Comparison of ENCODE assay signal across 8 cellular contexts in genomic region chr10:87861953-87862643, GRCh38. TPM values are rescaled to one million over a fixed set of nuclear protein-coding genes. Genes with fewer than 3 reads are reported as not detected.
DNase-seq lines count a peak whose midpoint lies in the region; ATAC-seq and TF ChIP-seq lines count a peak whose summit lies in the region.

No MANE protein-coding gene starts in this region.

- peak; percentile 52 for TF ChIP-seq EP300 in Ishikawa (IDR thresholded peaks at IDR 0.05; ENCODE audit: borderline replicate concordance)

- ATAC-seq in GM21526 (IDR thresholded peaks at IDR 0.05; ENCODE audit: low FRiP score, unreplicated experiment) (peak; percentile 50), omental fat pad (ENCODE audit: low FRiP score) (peak; percentile 87)

- peak overlapping the region; percentile 88 for H3K4me3 Mint-ChIP-seq in activated naive CD8-positive, alpha-beta T cell treated with anti-CD3 and anti-CD28 coated beads for 36 hours
- peak overlapping the region; percentile 96 for H3K4me3 Mint-ChIP-seq in glutamatergic neuron (ENCODE audit: unreplicated experiment)

- peak overlapping the region; percentile 92 for H3K27ac Mint-ChIP-seq in activated naive CD8-positive, alpha-beta T cell treated with anti-CD3 and anti-CD28 coated beads for 36 hours
- peak overlapping the region; percentile 93 for H3K27ac Mint-ChIP-seq in glutamatergic neuron (ENCODE audit: unreplicated experiment)

- peak overlapping the region; percentile 88 for H3K27ac ChIP-seq in temporal lobe (ENCODE audit: low read depth, low read length)

- peak; percentile 73 for DNase-seq in Daoy (ENCODE audit: low read depth)
- peak; percentile 97 for DNase-seq in SKM-1 (lab: John Stamatoyannopoulos, UW; ENCODE audit: unreplicated experiment)
- peak; percentile 93 for DNase-seq in activated naive CD8-positive, alpha-beta T cell treated with anti-CD3 and anti-CD28 coated beads for 36 hours
- peak; percentile 98 for DNase-seq in glutamatergic neuron
- peak; percentile 73 for DNase-seq in omental fat pad (ENCODE audit: low spot score)

- H3K4me1 Mint-ChIP-seq in activated naive CD8-positive, alpha-beta T cell treated with anti-CD3 and anti-CD28 coated beads for 36 hours, result peaks cover 28% of the 10 kb centered on the region
- H3K4me1 Mint-ChIP-seq in glutamatergic neuron (ENCODE audit: low read depth, unreplicated experiment), result peaks cover 12% of the 10 kb centered on the region

- peak; percentile 20; the same call in 1 of the 2 replicates for TF ChIP-seq RAD21 in Ishikawa (IDR thresholded peaks at IDR 0.05; ENCODE audit: low read depth)

- no peaks in the 10 kb centered on the region for H3K9me3 Mint-ChIP-seq in activated naive CD8-positive, alpha-beta T cell treated with anti-CD3 and anti-CD28 coated beads for 36 hours
- H3K9me3 Mint-ChIP-seq in glutamatergic neuron (ENCODE audit: unreplicated experiment), result peaks cover 23% of the 10 kb centered on the region

- H3K36me3 Mint-ChIP-seq in activated naive CD8-positive, alpha-beta T cell treated with anti-CD3 and anti-CD28 coated beads for 36 hours, result peaks cover 21% of the 10 kb centered on the region
- H3K36me3 Mint-ChIP-seq in glutamatergic neuron (ENCODE audit: unreplicated experiment), result peaks cover 5% of the 10 kb centered on the region

- TF ChIP-seq CTCF in glutamatergic neuron (IDR thresholded peaks at IDR 0.05; ENCODE audit: partially characterized antibody, unreplicated experiment) (no peak), omental fat pad (IDR thresholded peaks at IDR 0.05) (no peak)

- H3K27me3 Mint-ChIP-seq in activated naive CD8-positive, alpha-beta T cell treated with anti-CD3 and anti-CD28 coated beads for 36 hours, result no peaks in the 10 kb centered on the region
- H3K27me3 Mint-ChIP-seq in glutamatergic neuron (ENCODE audit: unreplicated experiment), result peaks cover 13% of the 10 kb centered on the region

TF ChIP-seq in Ishikawa, 13 proteins besides CTCF, POLR2A, EP300 and RAD21:
- no peak for TF ChIP-seq TEAD4 (IDR thresholded peaks at IDR 0.05)
- no peak for TF ChIP-seq CEBPB (IDR thresholded peaks at IDR 0.05)
- peak; percentile 78; the same call in 1 of the 2 replicates for TF ChIP-seq TCF12 (IDR thresholded peaks at IDR 0.05; ENCODE audit: low read depth)
- TF ChIP-seq ZBTB7A (IDR thresholded peaks at IDR 0.05; ENCODE audit: low read depth), result peak; percentile 97
- peak; percentile 70 for TF ChIP-seq NFIC (IDR thresholded peaks at IDR 0.05)
- TF ChIP-seq TAF1 (IDR thresholded peaks at IDR 0.05; ENCODE audit: low read depth), result peak; percentile 97
- peak; percentile 37; the same call in 1 of the 2 replicates for TF ChIP-seq REST (IDR thresholded peaks at IDR 0.05; ENCODE audit: low read depth)
- peak; percentile 42; the same call in 1 of the 2 replicates for TF ChIP-seq FOXM1 (IDR thresholded peaks at IDR 0.05; ENCODE audit: borderline replicate concordance, low read depth)
- TF ChIP-seq YY1 (IDR thresholded peaks at IDR 0.05; ENCODE audit: low read depth), result peak; percentile 85
- peak; percentile 96 for TF ChIP-seq USF1 (IDR thresholded peaks at IDR 0.05)
- TF ChIP-seq CREB1 (IDR thresholded peaks at IDR 0.05; ENCODE audit: low read depth), result peak; percentile 30; the same call in 1 of the 2 replicates
- peak; percentile 98 for TF ChIP-seq MAX (IDR thresholded peaks at IDR 0.05)
- TF ChIP-seq EGR1 (IDR thresholded peaks at IDR 0.05), result peak; percentile 64

RNA-seq across cellular contexts. Expression of gene KLLN, which starts 1.2 kb away (rescaled TPM):
- 0.12 TPM in 1 of 2 replicates, not detected in the other for total RNA-seq in Daoy (2014; rRNA removed; shearing (Covaris generic))
- under 1 TPM; 0.58 to 0.64 TPM for total RNA-seq in activated naive CD8-positive, alpha-beta T cell treated with anti-CD3 and anti-CD28 coated beads for 36 hours
- 0.27 TPM for total RNA-seq in glutamatergic neuron (ENCODE audit: unreplicated experiment)
- 1 to 10 TPM in 2 of 4 donors, under 1 TPM in 2; 0.60 to 1.9 (median 1.0) TPM for total RNA-seq in omental fat pad
- 0.49 TPM for total RNA-seq in temporal lobe

RNA-seq across cellular contexts. Expression of gene PTEN, which starts 1.3 kb away (rescaled TPM):
- total RNA-seq in Daoy (2014; rRNA removed; shearing (Covaris generic)), result 33.3 and 39.9 TPM in 2 replicates
- total RNA-seq in activated naive CD8-positive, alpha-beta T cell treated with anti-CD3 and anti-CD28 coated beads for 36 hours, result 10 to 100 TPM; 44.5 to 50.8 TPM
- 61.2 TPM for total RNA-seq in glutamatergic neuron (ENCODE audit: unreplicated experiment)
- total RNA-seq in omental fat pad, result 100 to 1,000 TPM; 167 to 352 (median 285) TPM
- 147 TPM for total RNA-seq in temporal lobe

RNA-seq across cellular contexts. Expression of gene ATAD1, which starts 44.1 kb away (rescaled TPM):
- 33.9 and 35.5 TPM in 2 replicates for total RNA-seq in Daoy (2014; rRNA removed; shearing (Covaris generic))
- 10 to 100 TPM; 49.2 to 49.6 TPM for total RNA-seq in activated naive CD8-positive, alpha-beta T cell treated with anti-CD3 and anti-CD28 coated beads for 36 hours
- 79.0 TPM for total RNA-seq in glutamatergic neuron (ENCODE audit: unreplicated experiment)
- total RNA-seq in omental fat pad, result 10 to 100 TPM; 29.4 to 34.2 (median 31.5) TPM
- total RNA-seq in temporal lobe, result 59.0 TPM

Comparison
In these comparisons a context has a peak if more than half of its experiments do, and no peak if none do; other contexts are left out.
1. Peak in every context shown above with its lines: DNase-seq, ATAC-seq and H3K27ac ChIP-seq.